10 cellular contexts compared by ENCODE assay signal in the genomic region with DNA sequence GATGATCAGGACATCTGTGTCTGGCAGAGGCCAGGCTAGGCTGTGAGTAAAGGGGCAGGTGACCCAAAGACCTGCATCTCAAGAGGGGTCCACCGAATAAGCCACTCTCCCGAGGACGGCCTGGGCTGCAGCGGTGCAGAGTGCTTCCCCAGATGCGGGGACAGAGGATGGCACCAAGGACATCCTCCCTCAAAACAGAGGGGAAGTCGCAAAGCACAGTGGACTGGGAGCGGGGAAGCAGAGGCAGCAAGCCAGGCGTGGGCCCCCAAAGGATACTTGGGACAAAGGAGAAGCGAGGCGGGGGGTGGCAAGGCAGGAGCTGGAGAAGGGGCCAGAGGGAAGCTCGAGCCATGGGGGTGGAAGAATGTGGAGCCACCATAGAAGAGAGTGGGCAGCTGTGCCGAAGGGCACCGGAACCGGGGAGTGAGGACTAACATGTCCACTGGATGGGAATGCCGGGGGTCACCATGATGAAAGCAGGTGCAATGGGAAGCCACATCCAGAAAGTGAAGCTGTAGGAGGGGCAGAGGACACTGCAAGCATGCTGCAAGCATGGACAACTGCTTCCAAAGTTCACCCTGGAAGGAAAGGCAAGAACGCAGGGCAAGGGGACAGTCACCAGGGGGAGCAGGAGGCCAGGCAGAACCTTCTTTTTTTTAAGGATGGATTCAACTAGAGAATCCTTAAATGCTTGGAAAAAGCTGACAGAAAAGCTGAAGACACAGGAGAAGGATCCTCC.
DNase-seq lines count a peak whose midpoint lies in the region; ATAC-seq and TF ChIP-seq lines count a peak whose summit lies in the region.
"Had no signal": no experiment of that assay in that cellular context is flagged by ENCODE, and none has a peak within 500 bp of the region (broad histone marks: within the 10 kb centered on the region; RNA-seq: fewer than 3 reads in every experiment).

No MANE protein-coding gene starts in this region.

- no peaks in the 10 kb centered on the region for H3K27me3 Mint-ChIP-seq in endodermal cell (ENCODE audit: insufficient read depth)
- no peaks in the 10 kb centered on the region for H3K27me3 Mint-ChIP-seq in CD8-positive, alpha-beta T cell (ENCODE audit: low read depth)
- peaks cover 67% of the 10 kb centered on the region for H3K27me3 Mint-ChIP-seq in stimulated activated memory B cell treated with anti-CD40 and anti-IgM and Interleukin-4, amounts not matched to agents 10 μg/mL and 1 μg/mL and 100 μg/mL, for 72 hours

- intact Hi-C loops in gastrocnemius medialis (cut with DNase I; ENCODE audit: low total_unique reads): loop anchor here (2.0 kb wide), 1 partner anchor 33 kb away; no protein-coding TSS in a partner anchor
- intact Hi-C loops in CD8-positive, alpha-beta T cell (cut with DNase I, micrococcal nuclease): loop anchor here (2.0 kb wide), 2 partner anchors 33 to 75 kb away; no protein-coding TSS in a partner anchor

- POLR2A ChIA-PET in CD8-positive, alpha-beta T cell (lab: Charles Lee): interaction anchor here (0.5 to 1.0 kb wide), 2 partner anchors 10 to 1136 kb away, joined by 3 read pairs; no protein-coding TSS in a partner anchor

- no peak for TF ChIP-seq POLR2A in gastrocnemius medialis (IDR thresholded peaks at IDR 0.05)

- no peak overlapping the region for H2AFZ ChIP-seq in OCI-LY1 (ENCODE audit: low read length)

- H3K27ac Mint-ChIP-seq in endodermal cell: peak overlapping the region; percentile 66
- H3K27ac Mint-ChIP-seq in CD8-positive, alpha-beta T cell: no peak overlapping the region
- no peak overlapping the region for H3K27ac Mint-ChIP-seq in stimulated activated memory B cell treated with anti-CD40 and anti-IgM and Interleukin-4, amounts not matched to agents 10 μg/mL and 1 μg/mL and 100 μg/mL, for 72 hours

- H3K9ac ChIP-seq in OCI-LY1 (ENCODE audit: low read length): no peak overlapping the region
- no peak overlapping the region for H3K9ac ChIP-seq in endodermal cell (ENCODE audit: extremely low read depth, low read length, poor library complexity, severe bottlenecking)

- H4K20me1 ChIP-seq in OCI-LY1 (ENCODE audit: insufficient read depth, low read length): no peaks in the 10 kb centered on the region

- H3K36me3 Mint-ChIP-seq in endodermal cell (ENCODE audit: low read depth): peaks cover 55% of the 10 kb centered on the region
- peaks cover 58% of the 10 kb centered on the region for H3K36me3 Mint-ChIP-seq in CD8-positive, alpha-beta T cell
- H3K36me3 Mint-ChIP-seq in stimulated activated memory B cell treated with anti-CD40 and anti-IgM and Interleukin-4, amounts not matched to agents 10 μg/mL and 1 μg/mL and 100 μg/mL, for 72 hours: no peaks in the 10 kb centered on the region

- no peaks in the 10 kb centered on the region for H3F3A ChIP-seq in OCI-LY1 (ENCODE audit: insufficient read depth, low read length)

- no peaks in the 10 kb centered on the region for H3K36me3 ChIP-seq in OCI-LY1 (ENCODE audit: insufficient read depth, low read length)
- peaks cover 52% of the 10 kb centered on the region for H3K36me3 ChIP-seq in endodermal cell (ENCODE audit: control insufficient read depth, insufficient read depth, low read length)
- no peaks in the 10 kb centered on the region for H3K36me3 ChIP-seq in gastrocnemius medialis
- peaks cover 14% of the 10 kb centered on the region for H3K36me3 ChIP-seq in CD8-positive, alpha-beta T cell (ENCODE audit: insufficient read depth, low read length)

- H3K4me3 ChIP-seq in OCI-LY1 (ENCODE audit: low read depth, low read length, poor library complexity, severe bottlenecking) (no peak overlapping the region), endodermal cell (ENCODE audit: low read length) (no peak overlapping the region), gastrocnemius medialis (no peak overlapping the region)
- no peak overlapping the region for H3K4me3 ChIP-seq in CD8-positive, alpha-beta T cell (ENCODE audit: low read depth, low read length)
- H3K4me3 ChIP-seq: lung, SJSA1 had no signal

- ATAC-seq in gastrocnemius medialis (no peak), HG03469 (IDR thresholded peaks at IDR 0.05; ENCODE audit: unreplicated experiment) (no peak)
- ATAC-seq in CD8-positive, alpha-beta T cell: no peak
- no peak for ATAC-seq in stimulated activated memory B cell treated with anti-CD40 and anti-IgM and Interleukin-4, amounts not matched to agents 10 μg/mL and 1 μg/mL and 100 μg/mL, for 72 hours

- DNase-seq in NCI-H2171 treated with DMSO at 0.1 percent for 48 hours (lab: John Stamatoyannopoulos, UW) (peak; percentile 26), NCI-H2171 (lab: John Stamatoyannopoulos, UW) (no peak), endodermal cell (peak; percentile 81), gastrocnemius medialis (no peak)
- no peak for DNase-seq in CD8-positive, alpha-beta T cell

- H3K4me3 Mint-ChIP-seq in endodermal cell: no peak overlapping the region
- no peak overlapping the region for H3K4me3 Mint-ChIP-seq in CD8-positive, alpha-beta T cell
- H3K4me3 Mint-ChIP-seq in stimulated activated memory B cell treated with anti-CD40 and anti-IgM and Interleukin-4, amounts not matched to agents 10 μg/mL and 1 μg/mL and 100 μg/mL, for 72 hours: no peak overlapping the region

- no peaks in the 10 kb centered on the region for H3K79me2 ChIP-seq in OCI-LY1 (ENCODE audit: insufficient read depth, low read length)

- H3K9me3 ChIP-seq in OCI-LY1 (ENCODE audit: low read length) (no peaks in the 10 kb centered on the region), endodermal cell (ENCODE audit: control insufficient read depth, low read length) (no peaks in the 10 kb centered on the region), gastrocnemius medialis (no peaks in the 10 kb centered on the region)
- no peaks in the 10 kb centered on the region for H3K9me3 ChIP-seq in CD8-positive, alpha-beta T cell (ENCODE audit: low read length)
- H3K9me3 ChIP-seq: SJSA1 had no signal

- TF ChIP-seq CTCF in OCI-LY1 (IDR thresholded peaks at IDR 0.05; ENCODE audit: low read length): peak; percentile 20; the same call in 1 of the 2 replicates
- TF ChIP-seq CTCF in endodermal cell (conservative IDR thresholded peaks at IDR 0.05): peak; percentile 80
- peak in 3 of 5 experiments; percentile 23 to 34 (median 25) for TF ChIP-seq CTCF in gastrocnemius medialis (IDR thresholded peaks at IDR 0.05 in 4 of 5, conservative IDR thresholded peaks at IDR 0.05 in 1 of 5)
- TF ChIP-seq CTCF in CD8-positive, alpha-beta T cell (IDR thresholded peaks at IDR 0.05): no peak

- H3K9me3 Mint-ChIP-seq in endodermal cell: no peaks in the 10 kb centered on the region
- no peaks in the 10 kb centered on the region for H3K9me3 Mint-ChIP-seq in CD8-positive, alpha-beta T cell
- no peaks in the 10 kb centered on the region for H3K9me3 Mint-ChIP-seq in stimulated activated memory B cell treated with anti-CD40 and anti-IgM and Interleukin-4, amounts not matched to agents 10 μg/mL and 1 μg/mL and 100 μg/mL, for 72 hours

- H3K27ac ChIP-seq in OCI-LY1 (ENCODE audit: low read depth, low read length, poor library complexity, severe bottlenecking): no peak overlapping the region
- no peak overlapping the region for H3K27ac ChIP-seq in endodermal cell (ENCODE audit: low read depth, low read length)
- no peak overlapping the region for H3K27ac ChIP-seq in gastrocnemius medialis
- H3K27ac ChIP-seq in CD8-positive, alpha-beta T cell (ENCODE audit: low read depth, low read length): no peak overlapping the region
- H3K27ac ChIP-seq: SJSA1 had no signal

- H3K27me3 ChIP-seq in OCI-LY1 (ENCODE audit: insufficient read depth, low read length) (no peaks in the 10 kb centered on the region), endodermal cell (ENCODE audit: control insufficient read depth, insufficient read depth, low read length, poor library complexity, severe bottlenecking) (no peaks in the 10 kb centered on the region), gastrocnemius medialis (no peaks in the 10 kb centered on the region)
- H3K27me3 ChIP-seq in CD8-positive, alpha-beta T cell (ENCODE audit: insufficient read depth, low read length): no peaks in the 10 kb centered on the region
- H3K27me3 ChIP-seq: SJSA1 had no signal

- H3K4me2 ChIP-seq in OCI-LY1 (ENCODE audit: low read length): no peak overlapping the region

- H3K9me2 ChIP-seq in OCI-LY1 (ENCODE audit: low read depth, low read length): no peaks in the 10 kb centered on the region

- WGBS in endodermal cell (ENCODE audit: insufficient coverage in 1 of 2, insufficient read length in 1 of 2), 2 experiments: 94 to 95% methylated on average over 14 to 16 of the region's 16 CpGs

- CTCF ChIA-PET in CD8-positive, alpha-beta T cell (lab: Charles Lee): interaction anchor here (1.2 to 3.0 kb wide), 4 partner anchors 9 to 32 kb away, joined by 3 to 11 read pairs (median 7); no protein-coding TSS in a partner anchor

- in situ Hi-C loops in gastrocnemius medialis (cut with MboI; ENCODE audit: low sequenced_read_pairs in 4 of 4): no loop called here

- H3K4me1 ChIP-seq in OCI-LY1 (ENCODE audit: insufficient read depth, low read length, severe bottlenecking) (peaks cover 19% of the 10 kb centered on the region), endodermal cell (ENCODE audit: control insufficient read depth, insufficient read depth, low read length) (no peaks in the 10 kb centered on the region), gastrocnemius medialis (no peaks in the 10 kb centered on the region)
- peaks cover 15% of the 10 kb centered on the region for H3K4me1 ChIP-seq in CD8-positive, alpha-beta T cell (ENCODE audit: insufficient read depth, low read length)
- H3K4me1 ChIP-seq: SJSA1 had no signal

- H3K4me1 Mint-ChIP-seq in endodermal cell: no peaks in the 10 kb centered on the region
- peaks cover 20% of the 10 kb centered on the region for H3K4me1 Mint-ChIP-seq in CD8-positive, alpha-beta T cell (ENCODE audit: low read depth)
- peaks cover 15% of the 10 kb centered on the region for H3K4me1 Mint-ChIP-seq in stimulated activated memory B cell treated with anti-CD40 and anti-IgM and Interleukin-4, amounts not matched to agents 10 μg/mL and 1 μg/mL and 100 μg/mL, for 72 hours

Comparison
In these comparisons a context has a peak if more than half of its experiments do, and no peak if none do; other contexts are left out.
1. DNase-seq: peak in NCI-H2171 treated with DMSO at 0.1 percent for 48 hours (single experiment) and endodermal cell (single experiment); none in NCI-H2171 (single experiment), gastrocnemius medialis (0 of 2) and CD8-positive, alpha-beta T cell (0 of 7).